Comparison of ENCODE assay signal across 21 cellular contexts in genomic region chr17:8300226-8300625, GRCh38. TPM values are rescaled to one million over a fixed set of nuclear protein-coding genes. Genes with fewer than 3 reads are reported as not detected.
DNase-seq lines count a peak whose midpoint lies in the region; ATAC-seq and TF ChIP-seq lines count a peak whose summit lies in the region.
"Had no signal": no experiment of that assay in that cellular context is flagged by ENCODE, and none has a peak within 500 bp of the region (broad histone marks: within the 10 kb centered on the region; RNA-seq: fewer than 3 reads in every experiment).

No MANE protein-coding gene starts in this region.

- no peak overlapping the region for H4K91ac ChIP-seq in IMR-90 (ENCODE audit: insufficient read depth, low read depth, low read length)

- H3K27ac Mint-ChIP-seq in CD8-positive, alpha-beta memory T cell: peak overlapping the region in 7 of 8 donors; percentile 4 to 95 (median 33)
- peak overlapping the region; percentile 37 for H3K27ac Mint-ChIP-seq in activated CD8-positive, alpha-beta T cell treated with anti-CD3 and anti-CD28 coated beads, Interleukin-2, amount 10 ng/mL, durations not matched to agents 7 days and 5 days
- H3K27ac Mint-ChIP-seq: activated CD4-positive, alpha-beta T cell treated with anti-CD3 and anti-CD28 coated beads, Interleukin-2, amount 10 ng/mL, durations not matched to agents 24 days and 14 days; activated naive CD4-positive, alpha-beta T cell treated with anti-CD3 and anti-CD28 coated beads, Interleukin-2, amount 10 ng/mL, durations not matched to agents 7 days and 5 days had no signal

- dilution Hi-C loops in IMR-90 (cut with HindIII; ENCODE audit: low sequenced_read_pairs, unreplicated experiment): no loop called here

- TF ChIP-seq EP300 in neural cell (conservative IDR thresholded peaks at IDR 0.05; ENCODE audit: poor library complexity, severe bottlenecking): no peak

- H2AK9ac ChIP-seq in IMR-90 (replicated peaks; ENCODE audit: low read depth, low read length, poor library complexity): peak overlapping the region; percentile 53

- in situ Hi-C loops in IMR-90 (cut with MboI; ENCODE audit: low sequenced_read_pairs): loop anchor here (25.0 kb wide), 1 partner anchor 213 kb away; the partner anchor contains the start of gene ALOX12B

- no peak overlapping the region for H4K5ac ChIP-seq in IMR-90 (ENCODE audit: low read depth, low read length)

- H3K4ac ChIP-seq in IMR-90 (ENCODE audit: low read depth, low read length): no peak overlapping the region

- no peak overlapping the region for H3K9ac ChIP-seq in IMR-90 (ENCODE audit: low read depth, low read length)
- H3K9ac ChIP-seq in neural cell (ENCODE audit: low read length): no peak overlapping the region
- H3K9ac ChIP-seq: BLaER1 treated with 17β-estradiol and CSF1 and Interleukin-3, amounts not matched to agents 10 nM and 100 nM had no signal

- DNase-seq in CD8-positive, alpha-beta memory T cell: no peak
- DNase-seq in IMR-90 (no peak), SKM-1 treated with dmso at 0.1 percent for 144 hours (lab: John Stamatoyannopoulos, UW; ENCODE audit: unreplicated experiment) (no peak), NCI-H345 treated with DMSO at 0.1 percent for 48 hours (lab: John Stamatoyannopoulos, UW; ENCODE audit: unreplicated experiment) (no peak)
- no peak for DNase-seq in activated CD8-positive, alpha-beta T cell treated with anti-CD3 and anti-CD28 coated beads, Interleukin-2, amount 10 ng/mL, durations not matched to agents 7 days and 5 days
- DNase-seq in activated CD4-positive, CD25-positive, alpha-beta regulatory T cell (lab: John Stamatoyannopoulos, UW): no peak
- DNase-seq: esophagus squamous epithelium, NCI-H2081 treated with DMSO at 0.1 percent for 48 hours, T1000 had no signal

- H2AFZ ChIP-seq in IMR-90 (replicated peaks; ENCODE audit: low read length, poor library complexity): peak overlapping the region; percentile 77
- H2AFZ ChIP-seq in neural cell (ENCODE audit: low read depth, low read length): peak overlapping the region; percentile 1

- peaks cover 0 to 2% (median 0%) of the 10 kb centered on the region in 3 donors for H3K36me3 Mint-ChIP-seq in CD8-positive, alpha-beta memory T cell
- H3K36me3 Mint-ChIP-seq in activated CD8-positive, alpha-beta T cell treated with anti-CD3 and anti-CD28 coated beads, Interleukin-2, amount 10 ng/mL, durations not matched to agents 7 days and 5 days (ENCODE audit: low read depth): peaks cover 3% of the 10 kb centered on the region
- H3K36me3 Mint-ChIP-seq: activated naive CD4-positive, alpha-beta T cell treated with anti-CD3 and anti-CD28 coated beads, Interleukin-2, amount 10 ng/mL, durations not matched to agents 7 days and 5 days had no signal

- no peak; the same call in 1 of the 2 replicates for ATAC-seq in IMR-90 (ENCODE audit: low read depth)
- ATAC-seq in activated CD8-positive, alpha-beta T cell treated with anti-CD3 and anti-CD28 coated beads, Interleukin-2, amount 10 ng/mL, durations not matched to agents 7 days and 5 days: no peak
- no peak for ATAC-seq in GM19395 (IDR thresholded peaks at IDR 0.05; ENCODE audit: unreplicated experiment)

- CTCF ChIA-PET in CD8-positive, alpha-beta memory T cell (lab: Charles Lee): interaction anchor here (0.8 to 3.5 kb wide), 14 partner anchors 40 to 245 kb away, joined by 3 to 21 read pairs (median 8); partner anchors contain the start of gene CTC1
- CTCF ChIA-PET in IMR-90 (lab: Yijun Ruan, JAX): interaction anchor here (1.0 kb wide), 1 partner anchor 61 kb away, joined by 3 read pairs; no protein-coding TSS in a partner anchor
- CTCF ChIA-PET in activated CD8-positive, alpha-beta T cell treated with anti-CD3 and anti-CD28 coated beads, Interleukin-2, amount 10 ng/mL, durations not matched to agents 7 days and 5 days (lab: Charles Lee): interaction anchor here (0.7 to 3.0 kb wide), 15 partner anchors 11 to 445 kb away, joined by 3 to 27 read pairs (median 5); partner anchors contain the start of genes CTC1, PFAS and RANGRF

- H3K27me3 ChIP-seq in CD8-positive, alpha-beta memory T cell (ENCODE audit: insufficient read depth, low read length, poor library complexity, severe bottlenecking): no peaks in the 10 kb centered on the region
- H3K27me3 ChIP-seq in IMR-90 (ENCODE audit: control insufficient read depth, insufficient read depth, low read length) (no peaks in the 10 kb centered on the region; the same call in 1 of the 2 replicates), neural cell (ENCODE audit: insufficient read depth, low read depth, low read length) (no peaks in the 10 kb centered on the region)
- H3K27me3 ChIP-seq: BLaER1 treated with 17β-estradiol and CSF1 and Interleukin-3, amounts not matched to agents 10 nM and 100 nM; esophagus squamous epithelium; SJSA1 had no signal

- H2BK20ac ChIP-seq in IMR-90 (ENCODE audit: low read depth, low read length): no peak overlapping the region

- peaks cover 10% of the 10 kb centered on the region for H3K4me1 ChIP-seq in CD8-positive, alpha-beta memory T cell (ENCODE audit: insufficient read depth, low read length)
- no peaks in the 10 kb centered on the region for H3K4me1 ChIP-seq in IMR-90 (ENCODE audit: control insufficient read depth, insufficient read depth, low read length)
- H3K4me1 ChIP-seq: psoas muscle, SJSA1 had no signal

- H3K36me3 ChIP-seq in CD8-positive, alpha-beta memory T cell (ENCODE audit: insufficient read depth, low read length): no peaks in the 10 kb centered on the region
- H3K36me3 ChIP-seq in IMR-90 (ENCODE audit: control insufficient read depth, insufficient read depth, low read length) (no peaks in the 10 kb centered on the region), neural cell (ENCODE audit: insufficient read depth, low read length) (no peaks in the 10 kb centered on the region)
- H3K36me3 ChIP-seq: BLaER1 treated with 17β-estradiol and CSF1 and Interleukin-3, amounts not matched to agents 10 nM and 100 nM; esophagus squamous epithelium; SJSA1; thoracic aorta had no signal

- no peak overlapping the region for H3K18ac ChIP-seq in IMR-90 (ENCODE audit: low read depth, low read length)

- no peak for TF ChIP-seq POLR2A in IMR-90 (IDR thresholded peaks at IDR 0.05; ENCODE audit: low read depth, low read length)

- no peaks in the 10 kb centered on the region for H3K79me2 ChIP-seq in neural cell (replicated peaks; ENCODE audit: insufficient read depth, low read length)

- BruUV-seq in IMR-90 (replicated peaks; lab: Mats Ljungman, UMichigan): no TSS peak

- H4K20me1 ChIP-seq in IMR-90 (ENCODE audit: insufficient read depth, low read length): no peaks in the 10 kb centered on the region; the same call in 1 of the 2 replicates
- no peaks in the 10 kb centered on the region for H4K20me1 ChIP-seq in neural cell (ENCODE audit: insufficient read depth)
- H4K20me1 ChIP-seq: BLaER1 treated with 17β-estradiol and CSF1 and Interleukin-3, amounts not matched to agents 10 nM and 100 nM had no signal

- no peak overlapping the region for H2BK5ac ChIP-seq in IMR-90 (ENCODE audit: low read depth, low read length, poor library complexity, severe bottlenecking)

- H3K9me3 Mint-ChIP-seq in CD8-positive, alpha-beta memory T cell: no peaks in the 10 kb centered on the region
- peaks cover 6% of the 10 kb centered on the region for H3K9me3 Mint-ChIP-seq in activated CD8-positive, alpha-beta T cell treated with anti-CD3 and anti-CD28 coated beads, Interleukin-2, amount 10 ng/mL, durations not matched to agents 7 days and 5 days (ENCODE audit: insufficient read depth)
- H3K9me3 Mint-ChIP-seq: activated CD4-positive, alpha-beta T cell treated with anti-CD3 and anti-CD28 coated beads, Interleukin-2, amount 10 ng/mL, durations not matched to agents 24 days and 14 days; activated naive CD4-positive, alpha-beta T cell treated with anti-CD3 and anti-CD28 coated beads, Interleukin-2, amount 10 ng/mL, durations not matched to agents 7 days and 5 days had no signal

- H4K8ac ChIP-seq in IMR-90 (ENCODE audit: low read depth in 2 of 2, low read length in 2 of 2): no peak overlapping the region

- H3K14ac ChIP-seq in IMR-90 (replicated peaks; ENCODE audit: low read depth, low read length): no peak overlapping the region

- H3K4me2 ChIP-seq in IMR-90 (ENCODE audit: low read depth, low read length): no peak overlapping the region
- H3K4me2 ChIP-seq in neural cell (ENCODE audit: low read length): no peak overlapping the region

- no peaks in the 10 kb centered on the region for H3K9me3 ChIP-seq in CD8-positive, alpha-beta memory T cell (ENCODE audit: low read length)
- H3K9me3 ChIP-seq in IMR-90 (ENCODE audit: control insufficient read depth, insufficient read depth, low read length): no peaks in the 10 kb centered on the region
- no peaks in the 10 kb centered on the region for H3K9me3 ChIP-seq in neural cell (ENCODE audit: low read length)
- H3K9me3 ChIP-seq: BLaER1 treated with 17β-estradiol and CSF1 and Interleukin-3, amounts not matched to agents 10 nM and 100 nM; esophagus squamous epithelium; psoas muscle; SJSA1; thoracic aorta had no signal

- H3K27ac ChIP-seq in CD8-positive, alpha-beta memory T cell (ENCODE audit: low read depth, low read length): no peak overlapping the region
- no peak overlapping the region for H3K27ac ChIP-seq in IMR-90 (ENCODE audit: insufficient read depth, low read length)
- H3K27ac ChIP-seq in neural cell (ENCODE audit: low read length): no peak overlapping the region
- H3K27ac ChIP-seq: BLaER1 treated with 17β-estradiol and CSF1 and Interleukin-3, amounts not matched to agents 10 nM and 100 nM; esophagus squamous epithelium; psoas muscle; SJSA1; thoracic aorta had no signal

- no peak for TF ChIP-seq RAD21 in IMR-90 (IDR thresholded peaks at IDR 0.05; ENCODE audit: low read length)
- TF ChIP-seq RAD21 in neural cell (conservative IDR thresholded peaks at IDR 0.05): no peak

- H3K9me1 ChIP-seq in IMR-90 (ENCODE audit: insufficient read depth, low read length): no peaks in the 10 kb centered on the region

- intact Hi-C loops in IMR-90 (cut with micrococcal nuclease): loop anchor here (1.0 to 5.0 kb wide), 4 partner anchors 74 to 239 kb away; no protein-coding TSS in a partner anchor

- no peaks in the 10 kb centered on the region for H3K27me3 Mint-ChIP-seq in CD8-positive, alpha-beta memory T cell
- H3K27me3 Mint-ChIP-seq in activated CD8-positive, alpha-beta T cell treated with anti-CD3 and anti-CD28 coated beads, Interleukin-2, amount 10 ng/mL, durations not matched to agents 7 days and 5 days (ENCODE audit: low read depth): no peaks in the 10 kb centered on the region
- H3K27me3 Mint-ChIP-seq: activated CD4-positive, alpha-beta T cell treated with anti-CD3 and anti-CD28 coated beads, Interleukin-2, amount 10 ng/mL, durations not matched to agents 24 days and 14 days had no signal

- H3F3A ChIP-seq in neural cell (ENCODE audit: insufficient read depth, low read length, poor library complexity, severe bottlenecking): no peaks in the 10 kb centered on the region

- no peak overlapping the region for H2AK5ac ChIP-seq in IMR-90 (ENCODE audit: low read depth, low read length)

- no peaks in the 10 kb centered on the region for H3K9me2 ChIP-seq in neural cell (ENCODE audit: insufficient read depth, low read length)

- TF ChIP-seq CTCF in IMR-90 (conservative IDR thresholded peaks at IDR 0.05; ENCODE audit: low read depth, low read length) (no peak), neural cell (IDR thresholded peaks at IDR 0.05; ENCODE audit: poor library complexity, severe bottlenecking) (no peak)

- H3K23ac ChIP-seq in IMR-90 (ENCODE audit: low read depth, low read length): no peak overlapping the region

- peaks cover 9 to 14% (median 12%) of the 10 kb centered on the region in 3 donors for H3K4me1 Mint-ChIP-seq in CD8-positive, alpha-beta memory T cell
- peaks cover 20% of the 10 kb centered on the region for H3K4me1 Mint-ChIP-seq in activated CD8-positive, alpha-beta T cell treated with anti-CD3 and anti-CD28 coated beads, Interleukin-2, amount 10 ng/mL, durations not matched to agents 7 days and 5 days (ENCODE audit: low read depth)

- H3K4me3 Mint-ChIP-seq in CD8-positive, alpha-beta memory T cell: peak overlapping the region in 1 of 7 donors; percentile 31
- no peak overlapping the region for H3K4me3 Mint-ChIP-seq in activated CD8-positive, alpha-beta T cell treated with anti-CD3 and anti-CD28 coated beads, Interleukin-2, amount 10 ng/mL, durations not matched to agents 7 days and 5 days
- H3K4me3 Mint-ChIP-seq: activated CD4-positive, alpha-beta T cell treated with anti-CD3 and anti-CD28 coated beads, Interleukin-2, amount 10 ng/mL, durations not matched to agents 24 days and 14 days; activated naive CD4-positive, alpha-beta T cell treated with anti-CD3 and anti-CD28 coated beads, Interleukin-2, amount 10 ng/mL, durations not matched to agents 7 days and 5 days had no signal

- no peak overlapping the region for H2BK120ac ChIP-seq in IMR-90 (ENCODE audit: low read depth, low read length)

- peaks cover 0 to 3% of the 10 kb centered on the region in 2 experiments; a peak in 1 of 4 replicates for H3K79me1 ChIP-seq in IMR-90 (ENCODE audit: low read depth in 1 of 2, low read length in 2 of 2)

- no peak overlapping the region for H3K56ac ChIP-seq in IMR-90 (ENCODE audit: extremely low read depth, insufficient read depth, low read length)

- POLR2A ChIA-PET in CD8-positive, alpha-beta memory T cell (lab: Charles Lee): interaction anchor here (1.4 kb wide), 1 partner anchor 52 kb away, joined by 4 read pairs; the partner anchor contains the start of gene CTC1
- POLR2A ChIA-PET in IMR-90 (lab: Charles Lee; ENCODE audit: unreplicated experiment): no interaction called here
- POLR2A ChIA-PET in activated CD8-positive, alpha-beta T cell treated with anti-CD3 and anti-CD28 coated beads, Interleukin-2, amount 10 ng/mL, durations not matched to agents 7 days and 5 days (lab: Charles Lee): interaction anchor here (0.9 to 1.4 kb wide), 3 partner anchors 52 to 127 kb away, joined by 3 read pairs; partner anchors contain the start of gene CTC1

- H3K4me3 ChIP-seq in CD8-positive, alpha-beta memory T cell (ENCODE audit: low read length): no peak overlapping the region
- H3K4me3 ChIP-seq in IMR-90 (ENCODE audit: insufficient read depth, low read depth, low read length) (no peak overlapping the region), neural cell (ENCODE audit: low read length) (peak overlapping the region; percentile 30)
- H3K4me3 ChIP-seq: BLaER1 treated with 17β-estradiol and CSF1 and Interleukin-3, amounts not matched to agents 10 nM and 100 nM; esophagus squamous epithelium; psoas muscle; SJSA1; thoracic aorta had no signal

- WGBS in IMR-90 (ENCODE audit: extremely low coverage in 2 of 2, insufficient read length in 1 of 2), 2 experiments: no CpG with 5 or more reads among the region's 3 CpGs

- no peak overlapping the region for H2BK15ac ChIP-seq in IMR-90 (ENCODE audit: low read depth, low read length)

RNA-seq across cellular contexts. Expression of gene SLC25A35, which starts 5.0 kb away (rescaled TPM):
- 1 to 10 TPM; 2.8 to 3.7 TPM for total RNA-seq in CD8-positive, alpha-beta memory T cell
- 1.7 TPM for polyA plus RNA-seq in CD8-positive, alpha-beta memory T cell
- 0.18 and 0.28 TPM in 2 replicates for total RNA-seq in IMR-90 (2012; rRNA removed)
- 2.0 and 3.1 TPM in 2 replicates for polyA plus RNA-seq in IMR-90 (2012; rRNA removed)
- 1.1 and 2.6 TPM in 2 replicates for polyA plus RNA-seq in IMR-90 (2012; cell fraction: cytosol; rRNA removed)
- 14.4 and 15.6 TPM in 2 replicates for polyA plus RNA-seq in IMR-90 (2012; cell fraction: nucleus; rRNA removed; ENCODE audit: low replicate concordance)
- 1 to 10 TPM; 8.7 to 9.5 TPM for total RNA-seq in activated CD8-positive, alpha-beta T cell treated with anti-CD3 and anti-CD28 coated beads, Interleukin-2, amount 10 ng/mL, durations not matched to agents 7 days and 5 days
- polyA plus RNA-seq in neural cell: 0.25 TPM in 1 of 2 replicates, not detected in the other
- polyA minus RNA-seq in neural cell: 0.24 and 0.46 TPM in 2 replicates

RNA-seq across cellular contexts. Expression of gene ARHGEF15, which starts 9.8 kb away (rescaled TPM):
- not detected for total RNA-seq in CD8-positive, alpha-beta memory T cell
- not detected for polyA plus RNA-seq in CD8-positive, alpha-beta memory T cell
- total RNA-seq in IMR-90 (2012; rRNA removed): not detected in 2 replicates
- polyA plus RNA-seq in IMR-90 (2012; rRNA removed): not detected in 2 replicates
- polyA plus RNA-seq in IMR-90 (2012; cell fraction: cytosol; rRNA removed): not detected in 2 replicates
- polyA plus RNA-seq in IMR-90 (2012; cell fraction: nucleus; rRNA removed; ENCODE audit: low replicate concordance): 0.02 TPM in 2 replicates
- not detected for total RNA-seq in activated CD8-positive, alpha-beta T cell treated with anti-CD3 and anti-CD28 coated beads, Interleukin-2, amount 10 ng/mL, durations not matched to agents 7 days and 5 days
- 0.10 and 0.14 TPM in 2 replicates for polyA plus RNA-seq in neural cell
- polyA minus RNA-seq in neural cell: not detected in 2 replicates
- total RNA-seq: activated CD4-positive, alpha-beta T cell treated with anti-CD3 and anti-CD28 coated beads, Interleukin-2, amount 10 ng/mL, durations not matched to agents 24 days and 14 days; myocyte; SJSA1 had no signal

RNA-seq across cellular contexts. Expression of gene RANGRF, which starts 11.8 kb away (rescaled TPM):
- total RNA-seq in CD8-positive, alpha-beta memory T cell: 10 to 100 TPM; 66.2 to 71.1 TPM
- 81.7 TPM for polyA plus RNA-seq in CD8-positive, alpha-beta memory T cell
- total RNA-seq in IMR-90 (2012; rRNA removed): 16.1 and 19.5 TPM in 2 replicates
- 36.6 and 42.9 TPM in 2 replicates for polyA plus RNA-seq in IMR-90 (2012; rRNA removed)
- 33.8 and 42.7 TPM in 2 replicates for polyA plus RNA-seq in IMR-90 (2012; cell fraction: cytosol; rRNA removed)
- polyA plus RNA-seq in IMR-90 (2012; cell fraction: nucleus; rRNA removed; ENCODE audit: low replicate concordance): 26.1 and 34.2 TPM in 2 replicates
- 10 to 100 TPM; 49.8 to 55.6 TPM for total RNA-seq in activated CD8-positive, alpha-beta T cell treated with anti-CD3 and anti-CD28 coated beads, Interleukin-2, amount 10 ng/mL, durations not matched to agents 7 days and 5 days
- 20.9 and 42.5 TPM in 2 replicates for polyA plus RNA-seq in neural cell
- polyA minus RNA-seq in neural cell: 8.5 and 8.7 TPM in 2 replicates

RNA-seq across cellular contexts. Expression of gene ODF4, which starts 39.4 kb away (rescaled TPM):
- total RNA-seq in CD8-positive, alpha-beta memory T cell: not detected
- polyA plus RNA-seq in CD8-positive, alpha-beta memory T cell: not detected
- not detected in 2 replicates for total RNA-seq in IMR-90 (2012; rRNA removed)
- polyA plus RNA-seq in IMR-90 (2012; rRNA removed): not detected in 2 replicates
- not detected in 2 replicates for polyA plus RNA-seq in IMR-90 (2012; cell fraction: cytosol; rRNA removed)
- not detected in 2 replicates for polyA plus RNA-seq in IMR-90 (2012; cell fraction: nucleus; rRNA removed; ENCODE audit: low replicate concordance)
- not detected for total RNA-seq in activated CD8-positive, alpha-beta T cell treated with anti-CD3 and anti-CD28 coated beads, Interleukin-2, amount 10 ng/mL, durations not matched to agents 7 days and 5 days
- not detected in 2 replicates for polyA plus RNA-seq in neural cell
- polyA minus RNA-seq in neural cell: not detected in 2 replicates
- total RNA-seq: activated CD4-positive, alpha-beta T cell treated with anti-CD3 and anti-CD28 coated beads, Interleukin-2, amount 10 ng/mL, durations not matched to agents 24 days and 14 days; astrocyte; cerebellum; esophagus squamous epithelium; liver; myocyte; psoas muscle; SJSA1; thoracic aorta had no signal
- polyA plus RNA-seq: liver, psoas muscle had no signal

RNA-seq across cellular contexts. Expression of gene PFAS, which starts 51.1 kb away (rescaled TPM):
- total RNA-seq in CD8-positive, alpha-beta memory T cell: 100 to 1,000 TPM; 167 to 168 TPM
- polyA plus RNA-seq in CD8-positive, alpha-beta memory T cell: 17.7 TPM
- 22.2 and 26.2 TPM in 2 replicates for total RNA-seq in IMR-90 (2012; rRNA removed)
- polyA plus RNA-seq in IMR-90 (2012; rRNA removed): 20.5 and 20.7 TPM in 2 replicates
- polyA plus RNA-seq in IMR-90 (2012; cell fraction: cytosol; rRNA removed): 10.2 and 12.6 TPM in 2 replicates
- 74.8 and 108 TPM in 2 replicates for polyA plus RNA-seq in IMR-90 (2012; cell fraction: nucleus; rRNA removed; ENCODE audit: low replicate concordance)
- 10 to 100 TPM; 78.3 to 80.2 TPM for total RNA-seq in activated CD8-positive, alpha-beta T cell treated with anti-CD3 and anti-CD28 coated beads, Interleukin-2, amount 10 ng/mL, durations not matched to agents 7 days and 5 days
- 11.0 and 11.7 TPM in 2 replicates for polyA plus RNA-seq in neural cell
- 13.3 and 27.5 TPM in 2 replicates for polyA minus RNA-seq in neural cell
